10 cellular contexts compared by ENCODE assay signal in genomic region chr20:20010639-20011500, GRCh38. TPM values are rescaled to one million over a fixed set of nuclear protein-coding genes. Genes with fewer than 3 reads are reported as not detected.
DNase-seq lines count a peak whose midpoint lies in the region; TF ChIP-seq lines count a peak whose summit lies in the region.
"Had no signal": no experiment of that assay in that cellular context is flagged by ENCODE, and none has a peak within 500 bp of the region (broad histone marks: within the 10 kb centered on the region; RNA-seq: fewer than 3 reads in every experiment).

No MANE protein-coding gene starts in this region.

- H3K27ac ChIP-seq in esophagus muscularis mucosa (replicated peaks in 1 of 4) (peak overlapping the region; percentile 31 to 65 (median 44)), prostate gland (peak overlapping the region; percentile 71 to 91)
- H3K27ac ChIP-seq: cardiac muscle cell had no signal

- TF ChIP-seq EP300 in esophagus muscularis mucosa (IDR thresholded peaks at IDR 0.05), result no peak

- 25% methylated on average over 4 of the region's 4 CpGs for WGBS in esophagus muscularis mucosa
- WGBS in prostate gland, result 10% methylated on average over 4 of the region's 4 CpGs

- intact Hi-C loops in esophagus muscularis mucosa (cut with DNase I) (no loop called here), prostate gland (cut with DNase I) (no loop called here)

- TF ChIP-seq CTCF in esophagus muscularis mucosa (IDR thresholded peaks at IDR 0.05), result no peak
- TF ChIP-seq CTCF in prostate gland (IDR thresholded peaks at IDR 0.05), result peak in 1 of 4 experiments; percentile 8

- TF ChIP-seq POLR2A in esophagus muscularis mucosa (IDR thresholded peaks at IDR 0.05; ENCODE audit: low read depth) (no peak), prostate gland (IDR thresholded peaks at IDR 0.05) (no peak)

- H3K36me3 ChIP-seq in esophagus muscularis mucosa (no peaks in the 10 kb centered on the region), prostate gland (no peaks in the 10 kb centered on the region)
- H3K36me3 ChIP-seq: cardiac muscle cell had no signal

- DNase-seq in DMS153 treated with DMSO at 0.1 percent for 48 hours (lab: John Stamatoyannopoulos, UW; ENCODE audit: unreplicated experiment) (peak; percentile 62), NCI-H510A (lab: John Stamatoyannopoulos, UW) (peak; percentile 32), esophagus muscularis mucosa (ENCODE audit: extremely low spot score) (no peak), prostate gland (ENCODE audit: low spot score) (peak; percentile 20), NCI-H1048 (lab: John Stamatoyannopoulos, UW) (no peak), iPS-NIHi11 (ENCODE audit: low spot score) (no peak), 8988T (no peak)
- DNase-seq in activated naive CD4-positive, alpha-beta T cell (lab: John Stamatoyannopoulos, UW), result no peak
- DNase-seq: NCI-H524 had no signal

- no peaks in the 10 kb centered on the region for H3K9me3 ChIP-seq in esophagus muscularis mucosa
- no peaks in the 10 kb centered on the region for H3K9me3 ChIP-seq in prostate gland

- H3K4me3 ChIP-seq in esophagus muscularis mucosa (peak overlapping the region in 1 of 4 donors; percentile 12), prostate gland (no peak overlapping the region)
- H3K4me3 ChIP-seq: cardiac muscle cell had no signal

- no peaks in the 10 kb centered on the region for H3K27me3 ChIP-seq in esophagus muscularis mucosa
- H3K27me3 ChIP-seq in prostate gland (replicated peaks; ENCODE audit: insufficient read depth), result no peaks in the 10 kb centered on the region
- H3K27me3 ChIP-seq: cardiac muscle cell had no signal

- H3K4me1 ChIP-seq in esophagus muscularis mucosa (peaks cover 15 to 21% (median 20%) of the 10 kb centered on the region in 4 donors), prostate gland (replicated peaks) (peaks cover 3% of the 10 kb centered on the region)

RNA-seq across cellular contexts. Expression of gene NAA20, which starts 6.3 kb away (rescaled TPM):
- total RNA-seq in esophagus muscularis mucosa (10 to 100 TPM; 29.5 to 38.5 (median 34.8) TPM), prostate gland (10 to 100 TPM; 33.9 to 48.5 TPM)

RNA-seq across cellular contexts. Expression of gene CRNKL1, which starts 41.4 kb away (rescaled TPM):
- total RNA-seq in esophagus muscularis mucosa (10 to 100 TPM; 23.2 to 34.4 (median 25.3) TPM), prostate gland (10 to 100 TPM; 22.0 to 27.1 TPM)

RNA-seq across cellular contexts. Expression of gene CFAP61, which starts 41.5 kb away (rescaled TPM):
- total RNA-seq in esophagus muscularis mucosa (not detected), prostate gland (1 to 10 TPM in 1 of 2 donors, under 1 TPM in 1; 0.14 to 8.1 TPM)
- total RNA-seq: cardiac muscle cell had no signal

Comparison
In these comparisons a context has a peak if more than half of its experiments do, and no peak if none do; other contexts are left out.
1. DNase-seq: peak in DMS153 treated with DMSO at 0.1 percent for 48 hours (single experiment), NCI-H510A (single experiment) and prostate gland (single experiment); none in esophagus muscularis mucosa (single experiment), NCI-H1048 (single experiment), activated naive CD4-positive, alpha-beta T cell (0 of 4), iPS-NIHi11 (single experiment) and 8988T (single experiment).